Comparison of ENCODE assay signal across 8 cellular contexts in genomic region chr1:151372411-151372934, GRCh38. TPM values are rescaled to one million over a fixed set of nuclear protein-coding genes. Genes with fewer than 3 reads are reported as not detected.
DNase-seq lines count a peak whose midpoint lies in the region; TF ChIP-seq lines count a peak whose summit lies in the region.

SELENBP1 (minus strand) TSS chr1:151372705; CDS start chr1:151372641, 64 bp downstream.

- peaks cover 41% of the 10 kb centered on the region for H3K4me1 Mint-ChIP-seq in brain

- 9 to 46% methylated on average over 9 of the region's 9 CpGs for WGBS in sigmoid colon, 2 donors

- H3K27ac ChIP-seq in sigmoid colon = peak within 1 kb of the TSS; percentile 81 to 89 (median 86)

- no peak for TF ChIP-seq EP300 in sigmoid colon (IDR thresholded peaks at IDR 0.05)

- peak within 1 kb of the TSS; percentile 46 to 54 (median 48) for H3K4me3 ChIP-seq in sigmoid colon

- peak within 1 kb of the TSS; percentile 62 to 97 (median 90) for H3K27ac Mint-ChIP-seq in brain

- DNase-seq in AG08396 (ENCODE audit: low spot score) = peak; percentile 78
- DNase-seq in NCI-H128 (lab: John Stamatoyannopoulos, UW; ENCODE audit: unreplicated experiment) = peak; percentile 50
- peak; percentile 17 for DNase-seq in iPS DF 19.7 (ENCODE audit: low read depth, low spot score)
- DNase-seq in sigmoid colon = peak; percentile 96
- no peak for DNase-seq in activated effector memory CD4-positive, alpha-beta T cell treated with anti-CD3 and anti-CD28 coated beads, Interleukin-2, amount 50 U/mL, for 16 hours
- DNase-seq in stimulated activated CD4-positive, alpha-beta T cell treated with anti-CD3 and anti-CD28 coated beads, Interleukin-2, amount 100 ng/mL, for 48 hours = no peak
- no peak for DNase-seq in activated T-cell treated with anti-CD3 and anti-CD28 coated beads, Interleukin-2, amount 50 U/mL, for 1 hour

- H3K9me3 Mint-ChIP-seq in brain = peaks cover 0 to 2% (median 0%) of the 10 kb centered on the region in 5 experiments

- intact Hi-C loops in sigmoid colon (cut with DNase I) = loop anchor here (1.0 kb wide), 2 partner anchors 25 to 26 kb away; partner anchors contain the start of gene RFX5

- H3K4me3 Mint-ChIP-seq in brain = peak within 1 kb of the TSS; percentile 58 to 86 (median 83)

- peak; percentile 71 to 95 for TF ChIP-seq POLR2A in sigmoid colon (IDR thresholded peaks at IDR 0.05)

- H3K36me3 Mint-ChIP-seq in brain = no peaks in the 10 kb centered on the region

- H3K27me3 Mint-ChIP-seq in brain = no peaks in the 10 kb centered on the region

- peaks cover 0 to 18% (median 6%) of the 10 kb centered on the region in 4 donors for H3K36me3 ChIP-seq in sigmoid colon

- TF ChIP-seq CTCF in brain (conservative IDR thresholded peaks at IDR 0.05) = no peak
- TF ChIP-seq CTCF in sigmoid colon (IDR thresholded peaks at IDR 0.05) = no peak

- H3K27me3 ChIP-seq in sigmoid colon = no peaks in the 10 kb centered on the region

- H3K9me3 ChIP-seq in sigmoid colon = no peaks in the 10 kb centered on the region

- peaks cover 0 to 48% (median 37%) of the 10 kb centered on the region in 4 donors for H3K4me1 ChIP-seq in sigmoid colon

RNA-seq across cellular contexts. Expression of gene SELENBP1, which starts in this region (rescaled TPM):
- polyA plus RNA-seq in brain (ENCODE audit: insufficient read depth, low read depth, low replicate concordance) (29.0 TPM), sigmoid colon (1,000 to 10,000 TPM in 1 of 3 donors, 100 to 1,000 TPM in 2; 787 to 1,051 (median 895) TPM)
- total RNA-seq in sigmoid colon = 100 to 1,000 TPM in 3 of 4 donors, 10 to 100 TPM in 1; 95.8 to 142 (median 127) TPM

Comparison
In these comparisons a context has a peak if more than half of its experiments do, and no peak if none do; other contexts are left out.
1. RNA of gene SELENBP1 (polyA plus RNA-seq): 787 to 1,051 TPM in sigmoid colon; 29.0 TPM in brain (single experiment); every median in the first group is over 10 times any median in the second.
2. DNase-seq: peak in AG08396 (single experiment), NCI-H128 (single experiment), iPS DF 19.7 (single experiment) and sigmoid colon (single experiment); none in activated effector memory CD4-positive, alpha-beta T cell treated with anti-CD3 and anti-CD28 coated beads, Interleukin-2, amount 50 U/mL, for 16 hours (single experiment), stimulated activated CD4-positive, alpha-beta T cell treated with anti-CD3 and anti-CD28 coated beads, Interleukin-2, amount 100 ng/mL, for 48 hours (0 of 2) and activated T-cell treated with anti-CD3 and anti-CD28 coated beads, Interleukin-2, amount 50 U/mL, for 1 hour (single experiment).